ENCODE assay signal across 15 cellular contexts in the genomic region with DNA sequence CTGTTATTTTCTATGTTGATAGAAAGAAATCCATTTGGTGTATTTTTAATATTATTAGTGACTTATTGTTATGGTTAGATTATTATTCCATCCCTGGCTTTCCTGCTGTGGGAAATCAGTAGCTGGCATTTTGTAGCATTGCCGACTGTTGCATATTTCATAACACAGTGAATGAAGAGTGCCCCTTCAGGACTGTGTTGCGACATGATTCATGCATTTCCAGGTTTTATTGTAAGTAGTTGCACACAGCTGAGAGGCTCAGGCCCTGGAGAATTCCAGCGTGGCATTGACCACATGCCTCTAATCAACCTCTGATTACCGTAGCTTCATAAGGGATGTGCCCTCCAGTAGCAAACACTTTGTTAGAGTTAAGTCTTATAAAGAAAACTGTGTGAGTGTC.
A peak's percentile ranks its signal among the peaks of the same experiment; 100 is the strongest.
DNase-seq lines count a peak whose midpoint lies in the region; ATAC-seq and TF ChIP-seq lines count a peak whose summit lies in the region.
"Had no signal": no experiment of that assay in that cellular context is flagged by ENCODE, and none has a peak within 500 bp of the region (broad histone marks: within the 10 kb centered on the region; RNA-seq: fewer than 3 reads in every experiment).

No MANE protein-coding gene starts in this region.

- H3K27me3 ChIP-seq in mesendoderm (ENCODE audit: insufficient read depth, low read length, poor library complexity): no peaks in the 10 kb centered on the region
- H3K27me3 ChIP-seq: cardiac muscle cell had no signal

- no peaks in the 10 kb centered on the region for H3K36me3 ChIP-seq in mesendoderm (ENCODE audit: control insufficient read depth, insufficient read depth, low read length)
- H3K36me3 ChIP-seq: cardiac muscle cell had no signal

- POLR2A ChIA-PET in AG04449 (lab: Yijun Ruan, JAX): interaction anchor here (0.7 kb wide), 1 partner anchor 21 kb away, joined by 4 read pairs; no protein-coding TSS in a partner anchor

- no peak overlapping the region for H3K18ac ChIP-seq in mesendoderm (ENCODE audit: low read length)

- H4K8ac ChIP-seq in mesendoderm (ENCODE audit: low read depth, low read length): no peak overlapping the region

- no peak overlapping the region for H2BK120ac ChIP-seq in mesendoderm (ENCODE audit: low read depth, low read length)

- CTCF ChIA-PET in AG04449 (lab: Yijun Ruan, JAX): interaction anchor here (0.7 to 1.6 kb wide), 6 partner anchors 9 to 57 kb away, joined by 3 to 6 read pairs (median 3); no protein-coding TSS in a partner anchor

- no peak overlapping the region for H2BK5ac ChIP-seq in mesendoderm (ENCODE audit: low read length)

- no peaks in the 10 kb centered on the region for H3K79me2 ChIP-seq in mesendoderm (ENCODE audit: control insufficient read depth, insufficient read depth, low read length)

- DNase-seq in AG04449 (ENCODE audit: low read depth, low spot score): peak; percentile 54
- DNase-seq in HFF-Myc (ENCODE audit: extremely low read depth, low read depth): peak; percentile 12
- DNase-seq in astrocyte of the hippocampus (ENCODE audit: low read depth, low spot score): peak; percentile 60
- DNase-seq in glomerular endothelial cell (ENCODE audit: extremely low read depth, low read depth, low spot score): peak; percentile 5
- no peak for DNase-seq in mesendoderm
- DNase-seq in NCI-H2081 (lab: John Stamatoyannopoulos, UW): no peak
- DNase-seq in stimulated activated naive CD8-positive, alpha-beta T cell treated with anti-CD3 and anti-CD28 coated beads, Interleukin-15, Interleukin-2, amounts not matched to agents 100 U/mL and 50 U/mL, for 24 hours: no peak
- DNase-seq: DMS53; mucosa of descending colon; psoas muscle; stimulated activated CD4-positive, alpha-beta T cell treated with anti-CD3 and anti-CD28 coated beads, Interleukin-4, amount 100 ng/mL, for 4 hours; stimulated activated naive CD4-positive, alpha-beta T cell had no signal

- no peak overlapping the region for H3K27ac ChIP-seq in mesendoderm (ENCODE audit: low read depth, low read length)
- H3K27ac ChIP-seq: cardiac muscle cell, epithelial cell of prostate, psoas muscle had no signal

- no peak overlapping the region for H3K4me3 ChIP-seq in AG04449 (ENCODE audit: low read depth, low read length)
- H3K4me3 ChIP-seq in HFF-Myc (replicated peaks; ENCODE audit: low read depth, low read length): no peak overlapping the region
- H3K4me3 ChIP-seq in mesendoderm (ENCODE audit: low read length): no peak overlapping the region
- H3K4me3 ChIP-seq: cardiac muscle cell, mucosa of descending colon, psoas muscle had no signal

- H2AK5ac ChIP-seq in mesendoderm (ENCODE audit: low read length): no peak overlapping the region

- H3K4ac ChIP-seq in mesendoderm (ENCODE audit: low read depth, low read length): no peak overlapping the region

- no peak overlapping the region for H4K5ac ChIP-seq in mesendoderm (ENCODE audit: low read length)

- H3K4me2 ChIP-seq in mesendoderm (ENCODE audit: low read length): no peak overlapping the region

- H3K56ac ChIP-seq in mesendoderm (ENCODE audit: low read length): no peak overlapping the region

- no peak overlapping the region for H2BK15ac ChIP-seq in mesendoderm (replicated peaks; ENCODE audit: low read depth)

- no peak overlapping the region for H3K23ac ChIP-seq in mesendoderm (ENCODE audit: low read length)

- WGBS in mesendoderm (ENCODE audit: extremely low coverage, insufficient coverage, low lambda C conversion rate): no CpG with 5 or more reads among the region's 4 CpGs

- H3K9ac ChIP-seq in mesendoderm (ENCODE audit: low read length): no peak overlapping the region

- peak; percentile 11 for TF ChIP-seq CTCF in AG04449 (IDR thresholded peaks at IDR 0.05; ENCODE audit: insufficient read depth, low read length, missing control alignments)
- no peak for TF ChIP-seq CTCF in HFF-Myc (IDR thresholded peaks at IDR 0.05; ENCODE audit: low read depth, low read length, missing control alignments)

- ATAC-seq in HG03469 (IDR thresholded peaks at IDR 0.05; ENCODE audit: unreplicated experiment): no peak
- ATAC-seq in stimulated activated naive CD8-positive, alpha-beta T cell treated with anti-CD3 and anti-CD28 coated beads, Interleukin-15, Interleukin-2, amounts not matched to agents 100 U/mL and 50 U/mL, for 24 hours: no peak
- ATAC-seq: mucosa of descending colon had no signal

- H3K4me1 ChIP-seq in mesendoderm (ENCODE audit: control insufficient read depth, low read depth, low read length): no peaks in the 10 kb centered on the region
- H3K4me1 ChIP-seq: psoas muscle had no signal

- H3K79me1 ChIP-seq in mesendoderm (ENCODE audit: low read length): no peaks in the 10 kb centered on the region

Comparison
In these comparisons a context has a peak if more than half of its experiments do, and no peak if none do; other contexts are left out.
1. DNase-seq: peak in AG04449 (single experiment), HFF-Myc (single experiment), astrocyte of the hippocampus (single experiment) and glomerular endothelial cell (single experiment); none in mesendoderm (single experiment), NCI-H2081 (0 of 2) and stimulated activated naive CD8-positive, alpha-beta T cell treated with anti-CD3 and anti-CD28 coated beads, Interleukin-15, Interleukin-2, amounts not matched to agents 100 U/mL and 50 U/mL, for 24 hours (single experiment).